In the genomic region with DNA sequence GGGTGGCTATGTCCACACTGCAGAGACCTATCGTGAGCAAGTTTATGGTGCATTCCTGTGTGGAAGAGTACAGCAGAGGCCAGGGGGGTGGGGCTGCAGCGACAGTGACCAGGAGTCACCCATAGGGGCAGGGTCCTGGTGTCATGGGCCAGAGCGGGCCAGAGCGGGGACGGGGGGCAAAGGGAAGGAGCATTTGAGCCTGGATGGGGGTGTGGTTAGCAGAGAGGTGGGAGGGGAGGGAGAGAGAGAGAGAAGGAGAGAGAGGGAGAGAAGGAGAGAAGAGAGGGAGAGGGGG, we compare ENCODE assay signal across 2 cellular contexts.
TF ChIP-seq lines count a peak whose summit lies in the region.

No MANE protein-coding gene starts in this region.

TF ChIP-seq in A549, 52 proteins besides CTCF, POLR2A, EP300 and RAD21:
- no peak for TF ChIP-seq HES2 (IDR thresholded peaks at IDR 0.05)
- no peak for TF ChIP-seq FOXS1 (CRISPR knock-in tag; IDR thresholded peaks at IDR 0.05)
- TF ChIP-seq PBX3 (IDR thresholded peaks at IDR 0.05), result no peak
- TF ChIP-seq TP53 (CRISPR knock-in tag; IDR thresholded peaks at IDR 0.05), result no peak
- no peak for TF ChIP-seq USF2 (IDR thresholded peaks at IDR 0.05)
- no peak for TF ChIP-seq BCL3 (IDR thresholded peaks at IDR 0.05)
- TF ChIP-seq, protein P1, sequence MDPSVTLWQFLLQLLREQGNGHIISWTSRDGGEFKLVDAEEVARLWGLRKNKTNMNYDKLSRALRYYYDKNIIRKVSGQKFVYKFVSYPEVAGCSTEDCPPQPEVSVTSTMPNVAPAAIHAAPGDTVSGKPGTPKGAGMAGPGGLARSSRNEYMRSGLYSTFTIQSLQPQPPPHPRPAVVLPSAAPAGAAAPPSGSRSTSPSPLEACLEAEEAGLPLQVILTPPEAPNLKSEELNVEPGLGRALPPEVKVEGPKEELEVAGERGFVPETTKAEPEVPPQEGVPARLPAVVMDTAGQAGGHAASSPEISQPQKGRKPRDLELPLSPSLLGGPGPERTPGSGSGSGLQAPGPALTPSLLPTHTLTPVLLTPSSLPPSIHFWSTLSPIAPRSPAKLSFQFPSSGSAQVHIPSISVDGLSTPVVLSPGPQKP (IDR thresholded peaks at IDR 0.05; ENCODE audit: low read depth, low read length), result no peak
- TF ChIP-seq KDM1A (IDR thresholded peaks at IDR 0.05; ENCODE audit: low read depth), result no peak
- TF ChIP-seq GATA3 (IDR thresholded peaks at IDR 0.05; ENCODE audit: borderline replicate concordance), result no peak
- TF ChIP-seq PHF8 (IDR thresholded peaks at IDR 0.05; ENCODE audit: borderline replicate concordance, low read depth), result no peak
- no peak for TF ChIP-seq BHLHE40 (IDR thresholded peaks at IDR 0.05; ENCODE audit: low read depth, low read length)
TF ChIP-seq in A549: peak in this region for 0.

TF ChIP-seq in HCT116, 20 proteins besides CTCF, POLR2A, EP300 and RAD21 (continued from another document):
- no peak for TF ChIP-seq POLR2AphosphoS5 (IDR thresholded peaks at IDR 0.05; ENCODE audit: low read depth, low read length)
- TF ChIP-seq CBX3 (IDR thresholded peaks at IDR 0.05; ENCODE audit: low read depth), result no peak
- TF ChIP-seq, protein P2, sequence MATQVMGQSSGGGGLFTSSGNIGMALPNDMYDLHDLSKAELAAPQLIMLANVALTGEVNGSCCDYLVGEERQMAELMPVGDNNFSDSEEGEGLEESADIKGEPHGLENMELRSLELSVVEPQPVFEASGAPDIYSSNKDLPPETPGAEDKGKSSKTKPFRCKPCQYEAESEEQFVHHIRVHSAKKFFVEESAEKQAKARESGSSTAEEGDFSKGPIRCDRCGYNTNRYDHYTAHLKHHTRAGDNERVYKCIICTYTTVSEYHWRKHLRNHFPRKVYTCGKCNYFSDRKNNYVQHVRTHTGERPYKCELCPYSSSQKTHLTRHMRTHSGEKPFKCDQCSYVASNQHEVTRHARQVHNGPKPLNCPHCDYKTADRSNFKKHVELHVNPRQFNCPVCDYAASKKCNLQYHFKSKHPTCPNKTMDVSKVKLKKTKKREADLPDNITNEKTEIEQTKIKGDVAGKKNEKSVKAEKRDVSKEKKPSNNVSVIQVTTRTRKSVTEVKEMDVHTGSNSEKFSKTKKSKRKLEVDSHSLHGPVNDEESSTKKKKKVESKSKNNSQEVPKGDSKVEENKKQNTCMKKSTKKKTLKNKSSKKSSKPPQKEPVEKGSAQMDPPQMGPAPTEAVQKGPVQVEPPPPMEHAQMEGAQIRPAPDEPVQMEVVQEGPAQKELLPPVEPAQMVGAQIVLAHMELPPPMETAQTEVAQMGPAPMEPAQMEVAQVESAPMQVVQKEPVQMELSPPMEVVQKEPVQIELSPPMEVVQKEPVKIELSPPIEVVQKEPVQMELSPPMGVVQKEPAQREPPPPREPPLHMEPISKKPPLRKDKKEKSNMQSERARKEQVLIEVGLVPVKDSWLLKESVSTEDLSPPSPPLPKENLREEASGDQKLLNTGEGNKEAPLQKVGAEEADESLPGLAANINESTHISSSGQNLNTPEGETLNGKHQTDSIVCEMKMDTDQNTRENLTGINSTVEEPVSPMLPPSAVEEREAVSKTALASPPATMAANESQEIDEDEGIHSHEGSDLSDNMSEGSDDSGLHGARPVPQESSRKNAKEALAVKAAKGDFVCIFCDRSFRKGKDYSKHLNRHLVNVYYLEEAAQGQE (IDR thresholded peaks at IDR 0.05; ENCODE audit: low read depth), result no peak
- TF ChIP-seq YY1 (IDR thresholded peaks at IDR 0.05; ENCODE audit: extremely low read depth, insufficient replicate concordance, low read depth, low read length), result no peak
- no peak for TF ChIP-seq SIN3A (IDR thresholded peaks at IDR 0.05; ENCODE audit: low read depth)
- TF ChIP-seq EZH2 (IDR thresholded peaks at IDR 0.05), result no peak
- no peak for TF ChIP-seq SP1 (IDR thresholded peaks at IDR 0.05; ENCODE audit: low read depth)
- TF ChIP-seq ZFX (IDR thresholded peaks at IDR 0.05), result no peak
- no peak for TF ChIP-seq EZH2phosphoT487 (IDR thresholded peaks at IDR 0.05; ENCODE audit: borderline replicate concordance)
- no peak for TF ChIP-seq EGR1 (IDR thresholded peaks at IDR 0.05; ENCODE audit: low read depth)
